11 cellular contexts compared by ENCODE assay signal in genomic region chr11:108672113-108672512, GRCh38. TPM values are rescaled to one million over a fixed set of nuclear protein-coding genes. Genes with fewer than 3 reads are reported as not detected.
DNase-seq lines count a peak whose midpoint lies in the region; FAIRE-seq and TF ChIP-seq lines count a peak whose summit lies in the region.
"Had no signal": no experiment of that assay in that cellular context is flagged by ENCODE, and none has a peak within 500 bp of the region (broad histone marks: within the 10 kb centered on the region; RNA-seq: fewer than 3 reads in every experiment).

No MANE protein-coding gene starts in this region.

- no peak overlapping the region for H2AFZ ChIP-seq in PC-9

- intact Hi-C loops in PC-9 (cut with micrococcal nuclease; ENCODE audit: unreplicated experiment) = no loop called here

- FAIRE-seq in HTR-8/SVneo (lab: Jason Lieb, UNC) (peak; percentile 26), GM19239 (lab: Jason Lieb, UNC) (no peak)

- no peak overlapping the region for H3K4me3 ChIP-seq in PC-9

- peak overlapping the region; percentile 24 for H3K27ac ChIP-seq in VCaP
- no peak overlapping the region for H3K27ac ChIP-seq in PC-9

- POLR2A ChIA-PET in PC-9 (lab: Charles Lee; ENCODE audit: unreplicated experiment) = no interaction called here

- no peaks in the 10 kb centered on the region for H3F3A ChIP-seq in PC-9 (ENCODE audit: insufficient read depth, low read depth)

- DNase-seq in A172 (ENCODE audit: low spot score) (peak; percentile 39), HTR-8/SVneo (ENCODE audit: insufficient read length, low spot score) (no peak), hepatic stellate cell (ENCODE audit: low spot score) (peak; percentile 36), COLO668 (lab: John Stamatoyannopoulos, UW; ENCODE audit: unreplicated experiment) (no peak), HuH-7.5 (ENCODE audit: low spot score) (no peak), PC-9 (no peak), GM19239 (ENCODE audit: insufficient read length, low spot score) (no peak)
- DNase-seq: activated CD4-positive, CD25-positive, alpha-beta regulatory T cell treated with anti-CD3 and anti-CD28 coated beads, Interleukin-2, amount 50 U/mL, for 72 hours; AML-193; stimulated activated CD4-positive, alpha-beta T cell treated with anti-CD3 and anti-CD28 coated beads, Interleukin-12 subunit alpha, Interleukin-12 subunit beta, amount 100 ng/mL, for 4 hours had no signal

- H3K9me3 ChIP-seq in PC-9 (ENCODE audit: insufficient read depth, low read depth) = no peaks in the 10 kb centered on the region

- H3K9me2 ChIP-seq in PC-9 (ENCODE audit: insufficient read depth) = no peaks in the 10 kb centered on the region; the same call in 1 of the 2 replicates

- peaks cover 59% of the 10 kb centered on the region for H3K79me2 ChIP-seq in PC-9 (ENCODE audit: low read depth)

- H3K4me2 ChIP-seq in PC-9 = no peak overlapping the region

- CTCF ChIA-PET in PC-9 (lab: Charles Lee) = no interaction called here

- H3K4me1 ChIP-seq in PC-9 (replicated peaks; ENCODE audit: insufficient read depth) = peaks cover under 1% of the 10 kb centered on the region; the same call in 1 of the 2 replicates

- H4K20me1 ChIP-seq in PC-9 (ENCODE audit: insufficient read depth) = peaks cover 19% of the 10 kb centered on the region

- peaks cover 29% of the 10 kb centered on the region for H3K36me3 ChIP-seq in PC-9 (ENCODE audit: low read depth)

- no TSS peak for BruUV-seq in PC-9 (replicated peaks; lab: Mats Ljungman, UMichigan)

- TF ChIP-seq CTCF in VCaP (conservative IDR thresholded peaks at IDR 0.05) = no peak
- TF ChIP-seq CTCF in PC-9 (conservative IDR thresholded peaks at IDR 0.05) = no peak

- no peaks in the 10 kb centered on the region for H3K27me3 ChIP-seq in PC-9 (ENCODE audit: insufficient read depth, low read depth)

RNA-seq across cellular contexts. Expression of gene DDX10, which starts 7.2 kb away (rescaled TPM):
- 19.7 and 28.0 TPM in 2 replicates for total RNA-seq in A172 (2014; rRNA removed; shearing (Covaris generic))
- total RNA-seq in PC-9 (2021) = 26.4 and 32.6 TPM in 2 replicates

Comparison
In these comparisons a context has a peak if more than half of its experiments do, and no peak if none do; other contexts are left out.
1. DNase-seq: peak in A172 (single experiment) and hepatic stellate cell (single experiment); none in HTR-8/SVneo (single experiment), COLO668 (single experiment), HuH-7.5 (single experiment), PC-9 (0 of 2) and GM19239 (single experiment).